In genomic region chr5:36150676-36151433, GRCh38 we compare ENCODE assay signal across 1 cellular context.
TF ChIP-seq lines count a peak whose summit lies in the region.

No MANE protein-coding gene starts in this region.

TF ChIP-seq in H1, 55 proteins besides CTCF, POLR2A, EP300 and RAD21 (continued from another document):
- TF ChIP-seq CHD7 (IDR thresholded peaks at IDR 0.05; ENCODE audit: insufficient replicate concordance, low read length) (no peak), ZNF274 (IDR thresholded peaks at IDR 0.05; ENCODE audit: borderline replicate concordance, extremely low read depth, low read length) (no peak), BACH1 (IDR thresholded peaks at IDR 0.05; ENCODE audit: low read length) (no peak), PHF8 (conservative IDR thresholded peaks at IDR 0.05; ENCODE audit: low read depth, low read length) (peak; percentile 42), TAF1 (IDR thresholded peaks at IDR 0.05; ENCODE audit: low read depth, low read length) (peak; percentile 71; the same call in 1 of the 2 replicates), TBP (IDR thresholded peaks at IDR 0.05; ENCODE audit: low read depth, low read length) (0 out of 2 replicates have a peak, but pooled peaks have one; percentile 65), SIN3A (conservative IDR thresholded peaks at IDR 0.05 in 1 of 2, IDR thresholded peaks at IDR 0.05 in 1 of 2; ENCODE audit: low read depth in 1 of 2, low read length in 2 of 2) (peak; percentile 5 to 81; a peak in 2 of 4 replicates), KDM5A (IDR thresholded peaks at IDR 0.05; ENCODE audit: low read length) (peak; percentile 60), SIX5 (IDR thresholded peaks at IDR 0.05; ENCODE audit: low read depth, low read length) (no peak), KDM4A (IDR thresholded peaks at IDR 0.05; ENCODE audit: low read depth, low read length, severe bottlenecking) (peak; percentile 76), POLR2AphosphoS5 (IDR thresholded peaks at IDR 0.05; ENCODE audit: low read depth, low read length) (peak; percentile 60), SAP30 (IDR thresholded peaks at IDR 0.05; ENCODE audit: insufficient read depth, insufficient replicate concordance, low read length) (peak; percentile 69), SRF (IDR thresholded peaks at IDR 0.05; ENCODE audit: low read depth, low read length) (peak; percentile 2; the same call in 1 of the 2 replicates)
- TF ChIP-seq, protein P1, sequence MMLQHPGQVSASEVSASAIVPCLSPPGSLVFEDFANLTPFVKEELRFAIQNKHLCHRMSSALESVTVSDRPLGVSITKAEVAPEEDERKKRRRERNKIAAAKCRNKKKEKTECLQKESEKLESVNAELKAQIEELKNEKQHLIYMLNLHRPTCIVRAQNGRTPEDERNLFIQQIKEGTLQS (IDR thresholded peaks at IDR 0.05; ENCODE audit: insufficient read depth, low read depth, low read length) = peak; percentile 49; the same call in 1 of the 2 replicates
